Comparison of ENCODE assay signal across 15 cellular contexts in the genomic region with DNA sequence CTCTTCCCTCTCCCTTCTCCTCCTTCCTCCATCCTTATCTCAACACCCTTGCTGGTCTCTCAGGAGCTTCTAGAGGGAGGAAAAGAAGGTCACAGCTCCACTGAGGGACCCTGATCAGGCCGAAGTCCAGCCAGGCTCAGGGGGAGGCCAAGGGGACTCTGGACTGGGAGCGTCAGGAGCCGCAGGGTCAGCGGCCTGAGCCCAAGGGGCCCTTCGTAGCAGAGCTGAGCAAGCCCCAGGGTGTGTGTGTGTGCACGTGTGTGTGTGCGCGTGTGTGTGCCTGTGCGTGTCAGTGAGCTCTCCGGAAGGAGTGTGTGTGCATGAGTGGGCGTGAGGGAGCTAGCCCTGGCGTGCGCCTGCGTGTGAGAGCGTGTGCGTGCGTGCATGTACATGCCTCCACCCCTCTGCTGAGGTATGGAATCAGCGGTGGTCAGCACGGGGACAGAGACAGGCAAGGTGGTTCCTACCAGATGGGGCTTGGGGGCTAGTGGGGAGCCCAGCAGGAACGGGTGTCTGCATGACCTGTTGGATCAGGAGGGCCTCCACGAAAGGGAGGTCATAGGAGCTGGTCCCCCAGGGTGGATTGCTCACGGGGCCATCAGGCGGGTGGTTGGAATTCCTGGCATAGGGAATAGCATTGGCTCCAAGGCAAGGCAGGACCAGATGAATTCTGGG. TPM values are rescaled to one million over a fixed set of nuclear protein-coding genes. Genes with fewer than 3 reads are reported as not detected.
DNase-seq lines count a peak whose midpoint lies in the region; ATAC-seq lines count a peak whose summit lies in the region.
"Had no signal": no experiment of that assay in that cellular context is flagged by ENCODE, and none has a peak within 500 bp of the region (broad histone marks: within the 10 kb centered on the region; RNA-seq: fewer than 3 reads in every experiment).

No MANE protein-coding gene starts in this region.

- H3K4me1 ChIP-seq in ACC112 (ENCODE audit: control insufficient read depth, insufficient read depth, low read length, unreplicated experiment) (peaks cover 17% of the 10 kb centered on the region), mucosa of rectum (ENCODE audit: control insufficient read depth in 2 of 2, insufficient read depth in 2 of 2, low read length in 2 of 2) (peaks cover 37 to 53% of the 10 kb centered on the region in 2 donors)
- H3K4me1 ChIP-seq: uterus had no signal

- no peak for ATAC-seq in GM21515 (IDR thresholded peaks at IDR 0.05; ENCODE audit: unreplicated experiment)

- POLR2A ChIA-PET in activated CD4-positive, alpha-beta memory T cell treated with anti-CD3 and anti-CD28 coated beads for 36 hours (lab: Charles Lee) = interaction anchor here (1.1 kb wide), 1 partner anchor 11 kb away, joined by 3 read pairs; no protein-coding TSS in a partner anchor

- peaks cover 28% of the 10 kb centered on the region for H3K27me3 Mint-ChIP-seq in dendritic cell treated with granulocyte-macrophage colony-stimulating factor and Interleukin-4, amounts not matched to agents 40 ng/mL and 50 ng/mL, for 4 days
- H3K27me3 Mint-ChIP-seq in activated CD4-positive, alpha-beta memory T cell treated with anti-CD3 and anti-CD28 coated beads for 36 hours = peaks cover 25% of the 10 kb centered on the region

- H3K9ac ChIP-seq in mucosa of rectum (ENCODE audit: low read depth in 1 of 2, low read length in 2 of 2) = no peak overlapping the region

- peak overlapping the region; percentile 10 for H3K27ac Mint-ChIP-seq in dendritic cell treated with granulocyte-macrophage colony-stimulating factor and Interleukin-4, amounts not matched to agents 40 ng/mL and 50 ng/mL, for 4 days
- no peak overlapping the region for H3K27ac Mint-ChIP-seq in activated CD4-positive, alpha-beta memory T cell treated with anti-CD3 and anti-CD28 coated beads for 36 hours

- H3K79me2 ChIP-seq in ACC112 (ENCODE audit: control insufficient read depth, insufficient read depth, low read length, unreplicated experiment) = no peaks in the 10 kb centered on the region

- H3K9me3 Mint-ChIP-seq in dendritic cell treated with granulocyte-macrophage colony-stimulating factor and Interleukin-4, amounts not matched to agents 40 ng/mL and 50 ng/mL, for 4 days = no peaks in the 10 kb centered on the region
- H3K9me3 Mint-ChIP-seq in activated CD4-positive, alpha-beta memory T cell treated with anti-CD3 and anti-CD28 coated beads for 36 hours = no peaks in the 10 kb centered on the region

- no peak overlapping the region for H3K27ac ChIP-seq in ACC112 (ENCODE audit: low read depth, low read length)
- H3K27ac ChIP-seq in mucosa of rectum (ENCODE audit: low read depth in 2 of 2, low read length in 2 of 2) = no peak overlapping the region
- H3K27ac ChIP-seq: adrenal gland, dorsolateral prefrontal cortex, uterus had no signal

- no peaks in the 10 kb centered on the region for H3K9me3 ChIP-seq in mucosa of rectum (ENCODE audit: control insufficient read depth in 2 of 2, low read length in 2 of 2)
- H3K9me3 ChIP-seq: adrenal gland, uterus had no signal

- intact Hi-C loops in dendritic cell treated with granulocyte-macrophage colony-stimulating factor and Interleukin-4, amounts not matched to agents 40 ng/mL and 50 ng/mL, for 4 days (cut with micrococcal nuclease) = no loop called here
- intact Hi-C loops in activated CD4-positive, alpha-beta memory T cell treated with anti-CD3 and anti-CD28 coated beads for 36 hours (cut with micrococcal nuclease) = no loop called here

- H3K36me3 Mint-ChIP-seq in dendritic cell treated with granulocyte-macrophage colony-stimulating factor and Interleukin-4, amounts not matched to agents 40 ng/mL and 50 ng/mL, for 4 days (ENCODE audit: low read depth) = no peaks in the 10 kb centered on the region
- no peaks in the 10 kb centered on the region for H3K36me3 Mint-ChIP-seq in activated CD4-positive, alpha-beta memory T cell treated with anti-CD3 and anti-CD28 coated beads for 36 hours

- H3K4me1 Mint-ChIP-seq in dendritic cell treated with granulocyte-macrophage colony-stimulating factor and Interleukin-4, amounts not matched to agents 40 ng/mL and 50 ng/mL, for 4 days (ENCODE audit: low read depth) = peaks cover 66% of the 10 kb centered on the region
- peaks cover 18% of the 10 kb centered on the region for H3K4me1 Mint-ChIP-seq in activated CD4-positive, alpha-beta memory T cell treated with anti-CD3 and anti-CD28 coated beads for 36 hours (ENCODE audit: low read depth)

- H3K27me3 ChIP-seq in ACC112 (ENCODE audit: insufficient read depth, low read length) (no peaks in the 10 kb centered on the region), mucosa of rectum (ENCODE audit: control insufficient read depth in 2 of 2, insufficient read depth in 2 of 2, low read length in 2 of 2) (peaks cover 9 to 17% of the 10 kb centered on the region in 2 donors)
- H3K27me3 ChIP-seq: uterus had no signal

- H2AFZ ChIP-seq in ACC112 (ENCODE audit: low read length, unreplicated experiment) = no peak overlapping the region

- DNase-seq in MV-4-11 (lab: John Stamatoyannopoulos, UW) = peak; percentile 55
- no peak for DNase-seq in NCI-H345 (lab: John Stamatoyannopoulos, UW)
- DNase-seq in activated CD4-positive, alpha-beta memory T cell treated with anti-CD3 and anti-CD28 coated beads for 36 hours = no peak
- DNase-seq in NCI-H2107 treated with DMSO at 0.1 percent for 48 hours (lab: John Stamatoyannopoulos, UW; ENCODE audit: unreplicated experiment) = no peak
- DNase-seq: activated T-cell treated with anti-CD3 and anti-CD28 coated beads for 4 hours, DMS79 treated with DMSO at 0.1 percent for 48 hours, dorsolateral prefrontal cortex, NCI-H446 treated with DMSO at 0.1 percent for 48 hours, uterus had no signal

- CTCF ChIA-PET in activated CD4-positive, alpha-beta memory T cell treated with anti-CD3 and anti-CD28 coated beads for 36 hours (lab: Charles Lee) = interaction anchor here (1.0 kb wide), 1 partner anchor 26 kb away, joined by 3 read pairs; no protein-coding TSS in a partner anchor

- peak overlapping the region; percentile 47 for H3K4me3 ChIP-seq in ACC112 (ENCODE audit: low read depth, low read length)
- peak overlapping the region; percentile 1 to 4 for H3K4me3 ChIP-seq in mucosa of rectum (ENCODE audit: low read length in 2 of 2)
- H3K4me3 ChIP-seq: adrenal gland, dorsolateral prefrontal cortex, uterus had no signal

- no peak overlapping the region for H3K4me3 Mint-ChIP-seq in dendritic cell treated with granulocyte-macrophage colony-stimulating factor and Interleukin-4, amounts not matched to agents 40 ng/mL and 50 ng/mL, for 4 days
- no peak overlapping the region for H3K4me3 Mint-ChIP-seq in activated CD4-positive, alpha-beta memory T cell treated with anti-CD3 and anti-CD28 coated beads for 36 hours

- H3K36me3 ChIP-seq in ACC112 (ENCODE audit: insufficient read depth, low read length) (no peaks in the 10 kb centered on the region), mucosa of rectum (ENCODE audit: control insufficient read depth in 2 of 2, insufficient read depth in 2 of 2, low read length in 2 of 2) (no peaks in the 10 kb centered on the region)
- H3K36me3 ChIP-seq: adrenal gland, uterus had no signal

RNA-seq across cellular contexts. Expression of gene AGPAT2, which starts 10.0 kb away (rescaled TPM):
- 10 to 100 TPM; 16.3 to 16.8 TPM for total RNA-seq in activated CD4-positive, alpha-beta memory T cell treated with anti-CD3 and anti-CD28 coated beads for 36 hours

RNA-seq across cellular contexts. Expression of gene DIPK1B, which starts 15.1 kb away (rescaled TPM):
- not detected for total RNA-seq in activated CD4-positive, alpha-beta memory T cell treated with anti-CD3 and anti-CD28 coated beads for 36 hours

RNA-seq across cellular contexts. Expression of gene EGFL7, which starts 34.6 kb away (rescaled TPM):
- under 1 TPM; 0.90 to 0.93 TPM for total RNA-seq in activated CD4-positive, alpha-beta memory T cell treated with anti-CD3 and anti-CD28 coated beads for 36 hours

RNA-seq across cellular contexts. Expression of gene LCN10, which starts 45.5 kb away (rescaled TPM):
- total RNA-seq in activated CD4-positive, alpha-beta memory T cell treated with anti-CD3 and anti-CD28 coated beads for 36 hours = 1 to 10 TPM; 1.2 to 1.5 TPM
- total RNA-seq: frontal cortex had no signal

RNA-seq across cellular contexts. Expression of gene LCN6, which starts 51.0 kb away (rescaled TPM):
- not detected for total RNA-seq in activated CD4-positive, alpha-beta memory T cell treated with anti-CD3 and anti-CD28 coated beads for 36 hours
- total RNA-seq: frontal cortex had no signal
